Comparison of ENCODE assay signal across 24 cellular contexts in the genomic region with DNA sequence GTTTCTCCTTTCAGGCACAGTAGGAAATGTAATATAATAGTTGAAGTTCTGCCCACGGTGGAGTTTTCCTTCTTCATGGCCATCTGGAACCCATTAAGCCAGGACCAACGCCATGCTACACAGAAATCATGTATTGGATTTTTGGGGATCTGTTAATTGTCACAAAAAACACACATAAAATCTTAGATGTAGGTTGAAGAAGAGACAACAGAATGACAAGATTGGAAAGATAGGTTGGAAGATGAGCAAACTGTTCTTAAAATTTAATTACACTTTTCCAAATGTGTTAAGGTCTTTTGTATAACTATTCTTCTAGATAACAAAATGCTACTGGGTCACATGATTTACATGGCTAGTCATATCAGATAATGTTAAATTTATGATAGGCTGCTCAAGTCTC.
DNase-seq lines count a peak whose midpoint lies in the region; ATAC-seq and TF ChIP-seq lines count a peak whose summit lies in the region.
"Had no signal": no experiment of that assay in that cellular context is flagged by ENCODE, and none has a peak within 500 bp of the region (broad histone marks: within the 10 kb centered on the region; RNA-seq: fewer than 3 reads in every experiment).

No MANE protein-coding gene starts in this region.

- H3K79me2 ChIP-seq in SK-N-SH (ENCODE audit: insufficient read depth): no peaks in the 10 kb centered on the region
- H3K79me2 ChIP-seq in hepatocyte: no peaks in the 10 kb centered on the region

- H3K4me1 ChIP-seq in SK-N-SH (ENCODE audit: control insufficient read depth in 1 of 2, insufficient read depth in 2 of 2, low read depth in 1 of 2, low read length in 1 of 2) (no peaks in the 10 kb centered on the region; a peak in 1 of 4 replicates), hepatocyte (ENCODE audit: insufficient read depth) (no peaks in the 10 kb centered on the region), neuron (ENCODE audit: insufficient read depth, low read length) (no peaks in the 10 kb centered on the region)
- no peaks in the 10 kb centered on the region for H3K4me1 ChIP-seq in CD8-positive, alpha-beta memory T cell (ENCODE audit: insufficient read depth, low read length)
- H3K4me1 ChIP-seq: Caco-2, Peyer's patch had no signal

- peak overlapping the region in 1 of 2 experiments; percentile 71; a peak in 2 of 4 replicates for H3K27ac ChIP-seq in SK-N-SH (ENCODE audit: low read depth in 2 of 2, low read length in 1 of 2)
- H3K27ac ChIP-seq in hepatocyte: peak overlapping the region; percentile 74
- no peak overlapping the region for H3K27ac ChIP-seq in CD8-positive, alpha-beta memory T cell (ENCODE audit: low read depth, low read length)
- H3K27ac ChIP-seq: KMS-11, Peyer's patch had no signal

- no peaks in the 10 kb centered on the region for H3K9me2 ChIP-seq in SK-N-SH
- H3K9me2 ChIP-seq in hepatocyte (replicated peaks; ENCODE audit: insufficient read depth): no peaks in the 10 kb centered on the region

- no peak for ATAC-seq in activated naive CD4-positive, alpha-beta T cell treated with anti-CD3 and anti-CD28 coated beads, Interleukin-2, amount 50 U/mL, for 72 hours

- H3K36me3 ChIP-seq in SK-N-SH (replicated peaks in 1 of 2; ENCODE audit: control insufficient read depth in 1 of 2, insufficient read depth in 2 of 2, low read length in 1 of 2) (no peaks in the 10 kb centered on the region), hepatocyte (replicated peaks; ENCODE audit: insufficient read depth, low read depth) (no peaks in the 10 kb centered on the region), neuron (ENCODE audit: insufficient read depth, low read length) (no peaks in the 10 kb centered on the region)
- no peaks in the 10 kb centered on the region for H3K36me3 ChIP-seq in CD8-positive, alpha-beta memory T cell (ENCODE audit: insufficient read depth, low read length)
- H3K36me3 ChIP-seq: Peyer's patch had no signal

- POLR2A ChIA-PET in SK-N-SH (lab: Yijun Ruan, JAX): interaction anchor here (0.6 kb wide), 1 partner anchor 36 kb away, joined by 3 read pairs; no protein-coding TSS in a partner anchor
- POLR2A ChIA-PET in activated CD4-positive, alpha-beta T cell treated with anti-CD3 and anti-CD28 coated beads, Interleukin-2, amount 10 ng/mL, durations not matched to agents 7 days and 5 days (lab: Charles Lee): no interaction called here
- POLR2A ChIA-PET in CD8-positive, alpha-beta memory T cell (lab: Charles Lee): no interaction called here

- no peaks in the 10 kb centered on the region for H3K36me3 Mint-ChIP-seq in activated CD4-positive, alpha-beta T cell treated with anti-CD3 and anti-CD28 coated beads, Interleukin-2, amount 10 ng/mL, durations not matched to agents 7 days and 5 days (ENCODE audit: low read depth)
- peaks cover 0 to 4% of the 10 kb centered on the region in 2 donors for H3K36me3 Mint-ChIP-seq in activated naive CD4-positive, alpha-beta T cell treated with anti-CD3 and anti-CD28 coated beads, Interleukin-2, amount 50 U/mL, for 72 hours
- peaks cover 0 to 2% (median 0%) of the 10 kb centered on the region in 3 donors for H3K36me3 Mint-ChIP-seq in CD8-positive, alpha-beta memory T cell
- H3K36me3 Mint-ChIP-seq: CD4-positive, alpha-beta memory T cell had no signal

- H2AFZ ChIP-seq in SK-N-SH (ENCODE audit: low read depth): no peak overlapping the region
- no peak overlapping the region for H2AFZ ChIP-seq in hepatocyte
- H2AFZ ChIP-seq in neuron (ENCODE audit: low read depth, low read length): peak overlapping the region; percentile 1

- 3% methylated on average over 2 of the region's 2 CpGs for WGBS in SK-N-SH (ENCODE audit: low lambda C conversion rate)
- 49% methylated on average over 2 of the region's 2 CpGs for WGBS in hepatocyte (ENCODE audit: low lambda C conversion rate, missing lambda C conversion rate)

- no peaks in the 10 kb centered on the region for H3K4me1 Mint-ChIP-seq in activated CD4-positive, alpha-beta T cell treated with anti-CD3 and anti-CD28 coated beads, Interleukin-2, amount 10 ng/mL, durations not matched to agents 7 days and 5 days
- no peaks in the 10 kb centered on the region for H3K4me1 Mint-ChIP-seq in CD8-positive, alpha-beta memory T cell
- H3K4me1 Mint-ChIP-seq: CD4-positive, alpha-beta memory T cell had no signal

- no peaks in the 10 kb centered on the region for H3K27me3 Mint-ChIP-seq in activated CD4-positive, alpha-beta T cell treated with anti-CD3 and anti-CD28 coated beads, Interleukin-2, amount 10 ng/mL, durations not matched to agents 7 days and 5 days
- no peaks in the 10 kb centered on the region for H3K27me3 Mint-ChIP-seq in CD8-positive, alpha-beta memory T cell
- H3K27me3 Mint-ChIP-seq: CD4-positive, alpha-beta memory T cell had no signal

- TF ChIP-seq EP300 in SK-N-SH (IDR thresholded peaks at IDR 0.05; ENCODE audit: borderline replicate concordance in 1 of 2, low read depth in 1 of 2, low read length in 1 of 2): peak in 1 of 2 experiments; percentile 18; a peak in 1 of 4 replicates

- H3K4me2 ChIP-seq in SK-N-SH (no peak overlapping the region), hepatocyte (no peak overlapping the region)
- H3K4me2 ChIP-seq: KMS-11 had no signal

- H3K9ac ChIP-seq in SK-N-SH: no peak overlapping the region
- H3K9ac ChIP-seq: KMS-11 had no signal

- H3K4me3 ChIP-seq in SK-N-SH (ENCODE audit: low read depth in 2 of 2, low read length in 1 of 2): no peak overlapping the region
- H3K4me3 ChIP-seq in hepatocyte: no peak overlapping the region
- H3K4me3 ChIP-seq in neuron (ENCODE audit: low read length): no peak overlapping the region
- H3K4me3 ChIP-seq in CD8-positive, alpha-beta memory T cell (ENCODE audit: low read length): no peak overlapping the region
- H3K4me3 ChIP-seq: Peyer's patch had no signal

- CTCF ChIA-PET in SK-N-SH (lab: Yijun Ruan, JAX): no interaction called here
- CTCF ChIA-PET in activated CD4-positive, alpha-beta T cell treated with anti-CD3 and anti-CD28 coated beads, Interleukin-2, amount 10 ng/mL, durations not matched to agents 7 days and 5 days (lab: Charles Lee): no interaction called here
- CTCF ChIA-PET in CD8-positive, alpha-beta memory T cell (lab: Charles Lee): no interaction called here

- H3K9me3 ChIP-seq in SK-N-SH (no peaks in the 10 kb centered on the region; the same call in 1 of the 2 replicates), hepatocyte (ENCODE audit: low read depth) (no peaks in the 10 kb centered on the region), neuron (ENCODE audit: low read length) (peaks cover 5% of the 10 kb centered on the region)
- no peaks in the 10 kb centered on the region for H3K9me3 ChIP-seq in CD8-positive, alpha-beta memory T cell (ENCODE audit: low read length)
- H3K9me3 ChIP-seq: Caco-2 had no signal

- H3K9me3 Mint-ChIP-seq in activated CD4-positive, alpha-beta T cell treated with anti-CD3 and anti-CD28 coated beads, Interleukin-2, amount 10 ng/mL, durations not matched to agents 7 days and 5 days: peaks cover 6% of the 10 kb centered on the region
- peaks cover 22 to 23% of the 10 kb centered on the region in 2 donors for H3K9me3 Mint-ChIP-seq in activated naive CD4-positive, alpha-beta T cell treated with anti-CD3 and anti-CD28 coated beads, Interleukin-2, amount 50 U/mL, for 72 hours
- H3K9me3 Mint-ChIP-seq in CD8-positive, alpha-beta memory T cell: peaks cover 3 to 36% (median 14%) of the 10 kb centered on the region in 5 donors

- DNase-seq in OCI-M1 (lab: John Stamatoyannopoulos, UW) (peak; percentile 28), SK-N-SH (peak; percentile 7), hepatocyte (ENCODE audit: low spot score) (no peak)
- no peak for DNase-seq in activated CD4-positive, CD25-positive, alpha-beta regulatory T cell (lab: John Stamatoyannopoulos, UW)
- DNase-seq in activated CD4-positive, alpha-beta T cell treated with anti-CD3 and anti-CD28 coated beads, Interleukin-2, amount 10 ng/mL, durations not matched to agents 7 days and 5 days: no peak
- no peak for DNase-seq in activated naive CD4-positive, alpha-beta T cell treated with anti-CD3 and anti-CD28 coated beads, Interleukin-2, amount 50 U/mL, for 72 hours (ENCODE audit: low spot score in 2 of 2)
- no peak for DNase-seq in CD8-positive, alpha-beta memory T cell
- DNase-seq: C1 segment of cervical spinal cord; Caco-2; CD4-positive, alpha-beta memory T cell; DMS153; DND-41; H7; IMR-90; MM.1S; NCI-H1417; NCI-H1694; NCI-H2029 treated with DMSO at 0.1 percent for 48 hours; NCI-H2227 treated with DMSO at 0.1 percent for 48 hours; NCI-H526 treated with DMSO at 0.1 percent for 48 hours; Peyer's patch; SIG-M5 had no signal

- H3F3A ChIP-seq in SK-N-SH (replicated peaks; ENCODE audit: insufficient read depth): no peaks in the 10 kb centered on the region

- no peak for TF ChIP-seq CTCF in SK-N-SH (IDR thresholded peaks at IDR 0.05)
- TF ChIP-seq CTCF in hepatocyte (IDR thresholded peaks at IDR 0.05; ENCODE audit: poor library complexity): no peak

- no peaks in the 10 kb centered on the region for H3K27me3 ChIP-seq in SK-N-SH (ENCODE audit: insufficient read depth)
- H3K27me3 ChIP-seq in hepatocyte: no peaks in the 10 kb centered on the region
- no peaks in the 10 kb centered on the region for H3K27me3 ChIP-seq in neuron (ENCODE audit: insufficient read depth, low read length)
- no peaks in the 10 kb centered on the region for H3K27me3 ChIP-seq in CD8-positive, alpha-beta memory T cell (ENCODE audit: insufficient read depth, low read length, poor library complexity, severe bottlenecking)
- H3K27me3 ChIP-seq: Peyer's patch had no signal

- TF ChIP-seq RAD21 in SK-N-SH (IDR thresholded peaks at IDR 0.05; ENCODE audit: low read length): no peak

- no peak overlapping the region for H3K27ac Mint-ChIP-seq in activated CD4-positive, alpha-beta T cell treated with anti-CD3 and anti-CD28 coated beads, Interleukin-2, amount 10 ng/mL, durations not matched to agents 7 days and 5 days
- H3K27ac Mint-ChIP-seq in activated naive CD4-positive, alpha-beta T cell treated with anti-CD3 and anti-CD28 coated beads, Interleukin-2, amount 50 U/mL, for 72 hours: no peak overlapping the region
- no peak overlapping the region for H3K27ac Mint-ChIP-seq in CD8-positive, alpha-beta memory T cell
- H3K27ac Mint-ChIP-seq: CD4-positive, alpha-beta memory T cell had no signal

- no peaks in the 10 kb centered on the region for H4K20me1 ChIP-seq in SK-N-SH (ENCODE audit: insufficient read depth)
- H4K20me1 ChIP-seq in hepatocyte (ENCODE audit: insufficient read depth, poor library complexity, severe bottlenecking): no peaks in the 10 kb centered on the region

- no peak overlapping the region for H3K4me3 Mint-ChIP-seq in activated CD4-positive, alpha-beta T cell treated with anti-CD3 and anti-CD28 coated beads, Interleukin-2, amount 10 ng/mL, durations not matched to agents 7 days and 5 days
- H3K4me3 Mint-ChIP-seq in CD8-positive, alpha-beta memory T cell: no peak overlapping the region
- H3K4me3 Mint-ChIP-seq: CD4-positive, alpha-beta memory T cell had no signal

TF ChIP-seq in SK-N-SH, 30 proteins besides CTCF, POLR2A, EP300 and RAD21 (continues in another document):
- TF ChIP-seq GATA2 (CRISPR knock-in tag; IDR thresholded peaks at IDR 0.05) (peak; percentile 55; the same call in 1 of the 2 replicates), TCF12 (IDR thresholded peaks at IDR 0.05) (peak; percentile 20; the same call in 1 of the 2 replicates), FOSL2 (IDR thresholded peaks at IDR 0.05; ENCODE audit: borderline replicate concordance, low read depth) (no peak)

Comparison
In these comparisons a context has a peak if more than half of its experiments do, and no peak if none do; other contexts are left out.
1. DNase-seq: peak in OCI-M1 (single experiment) and SK-N-SH (single experiment); none in hepatocyte (single experiment), activated CD4-positive, CD25-positive, alpha-beta regulatory T cell (0 of 4), activated CD4-positive, alpha-beta T cell treated with anti-CD3 and anti-CD28 coated beads, Interleukin-2, amount 10 ng/mL, durations not matched to agents 7 days and 5 days (single experiment), activated naive CD4-positive, alpha-beta T cell treated with anti-CD3 and anti-CD28 coated beads, Interleukin-2, amount 50 U/mL, for 72 hours (0 of 2) and CD8-positive, alpha-beta memory T cell (0 of 5).